Comparison of ENCODE assay signal across 16 cellular contexts in genomic region chr1:43299101-43299500, GRCh38. TPM values are rescaled to one million over a fixed set of nuclear protein-coding genes. Genes with fewer than 3 reads are reported as not detected.
DNase-seq lines count a peak whose midpoint lies in the region; ATAC-seq and TF ChIP-seq lines count a peak whose summit lies in the region.
"Had no signal": no experiment of that assay in that cellular context is flagged by ENCODE, and none has a peak within 500 bp of the region (broad histone marks: within the 10 kb centered on the region; RNA-seq: fewer than 3 reads in every experiment).

No MANE protein-coding gene starts in this region.

- H3K4me1 ChIP-seq in heart right ventricle (peaks cover 11 to 80% (median 42%) of the 10 kb centered on the region in 9 donors), esophagus muscularis mucosa (peaks cover 44 to 54% (median 52%) of the 10 kb centered on the region in 4 donors), prostate gland (replicated peaks) (peaks cover 9% of the 10 kb centered on the region), upper lobe of right lung (peaks cover 37% of the 10 kb centered on the region)

- H3K27me3 ChIP-seq in heart right ventricle (no peaks in the 10 kb centered on the region), esophagus muscularis mucosa (no peaks in the 10 kb centered on the region), prostate gland (replicated peaks; ENCODE audit: insufficient read depth) (no peaks in the 10 kb centered on the region), upper lobe of right lung (no peaks in the 10 kb centered on the region)

- no peak overlapping the region for H3K4me3 ChIP-seq in heart right ventricle
- no peak overlapping the region for H3K4me3 ChIP-seq in esophagus muscularis mucosa
- H3K4me3 ChIP-seq in prostate gland = no peak overlapping the region
- H3K4me3 ChIP-seq in upper lobe of right lung = no peak overlapping the region

- DNase-seq in heart right ventricle (no peak), left ventricle myocardium superior (no peak), esophagus muscularis mucosa (ENCODE audit: extremely low spot score) (no peak), prostate gland (ENCODE audit: low spot score) (no peak), upper lobe of right lung (no peak)
- DNase-seq: H9, Karpas-422, NCI-H1105 treated with DMSO at 0.1 percent for 48 hours, NCI-H187, NCI-H446 treated with DMSO at 0.1 percent for 48 hours, NCI-H748 treated with DMSO at 0.1 percent for 48 hours had no signal

- H3K9me3 ChIP-seq in heart right ventricle (no peaks in the 10 kb centered on the region), esophagus muscularis mucosa (no peaks in the 10 kb centered on the region), prostate gland (no peaks in the 10 kb centered on the region), upper lobe of right lung (no peaks in the 10 kb centered on the region)

- peak overlapping the region in 8 of 10 donors; percentile 3 to 94 (median 86) for H3K27ac ChIP-seq in heart right ventricle
- H3K27ac ChIP-seq in esophagus muscularis mucosa (replicated peaks in 1 of 4) = peak overlapping the region; percentile 45 to 59 (median 56)
- peak overlapping the region; percentile 26 to 57 for H3K27ac ChIP-seq in prostate gland
- H3K27ac ChIP-seq in upper lobe of right lung = peak overlapping the region; percentile 51
- H3K27ac ChIP-seq: C4-2B had no signal

- intact Hi-C loops in heart right ventricle (cut with DNase I) (loop anchor here in 3 of 10 donors (5.0 kb wide), 3 partner anchors 48 to 62 kb away; partner anchors contain the start of gene CDC20 (in 1 of the 3)), left ventricle myocardium superior (cut with micrococcal nuclease) (no loop called here), esophagus muscularis mucosa (cut with DNase I) (no loop called here), prostate gland (cut with DNase I) (no loop called here), upper lobe of right lung (cut with DNase I) (no loop called here)

- TF ChIP-seq CTCF in heart right ventricle (IDR thresholded peaks at IDR 0.05) (no peak), esophagus muscularis mucosa (IDR thresholded peaks at IDR 0.05) (no peak), prostate gland (IDR thresholded peaks at IDR 0.05) (no peak), upper lobe of right lung (IDR thresholded peaks at IDR 0.05) (no peak)

- ATAC-seq in heart right ventricle = no peak
- ATAC-seq in left ventricle myocardium superior = no peak
- no peak for ATAC-seq in upper lobe of right lung
- no peak for ATAC-seq in GM18511 (IDR thresholded peaks at IDR 0.05; ENCODE audit: unreplicated experiment)
- ATAC-seq in GM21737 (IDR thresholded peaks at IDR 0.05; ENCODE audit: unreplicated experiment) = no peak
- ATAC-seq in HG02973 (IDR thresholded peaks at IDR 0.05; ENCODE audit: unreplicated experiment) = no peak

- TF ChIP-seq EP300 in esophagus muscularis mucosa (IDR thresholded peaks at IDR 0.05) = no peak

- no peak for TF ChIP-seq POLR2A in esophagus muscularis mucosa (IDR thresholded peaks at IDR 0.05; ENCODE audit: low read depth)
- no peak for TF ChIP-seq POLR2A in prostate gland (IDR thresholded peaks at IDR 0.05)

- no peaks in the 10 kb centered on the region for H3K36me3 ChIP-seq in heart right ventricle
- H3K36me3 ChIP-seq in esophagus muscularis mucosa = no peaks in the 10 kb centered on the region
- no peaks in the 10 kb centered on the region for H3K36me3 ChIP-seq in prostate gland
- no peaks in the 10 kb centered on the region for H3K36me3 ChIP-seq in upper lobe of right lung

RNA-seq across cellular contexts. Expression of gene TIE1, which starts 1.7 kb away (rescaled TPM):
- 10 to 100 TPM; 19.9 to 55.8 (median 28.4) TPM for total RNA-seq in heart right ventricle
- polyA plus RNA-seq in heart right ventricle = 10 to 100 TPM; 38.7 to 43.7 TPM
- 21.9 TPM for total RNA-seq in left ventricle myocardium superior
- 10 to 100 TPM; 16.2 to 51.1 (median 32.6) TPM for total RNA-seq in esophagus muscularis mucosa
- total RNA-seq in prostate gland = 10 to 100 TPM; 18.7 to 21.7 TPM
- total RNA-seq in upper lobe of right lung = 59.4 TPM

RNA-seq across cellular contexts. Expression of gene C1orf210, which starts 13.7 kb away (rescaled TPM):
- total RNA-seq in heart right ventricle = not detected
- not detected for polyA plus RNA-seq in heart right ventricle
- total RNA-seq in left ventricle myocardium superior = not detected
- total RNA-seq in esophagus muscularis mucosa = not detected
- total RNA-seq in prostate gland = 10 to 100 TPM in 1 of 2 donors, 1 to 10 TPM in 1; 5.5 to 21.7 TPM
- total RNA-seq in upper lobe of right lung = 18.9 TPM
- total RNA-seq: A172 had no signal

RNA-seq across cellular contexts. Expression of gene TMEM125, which starts 29.3 kb away (rescaled TPM):
- total RNA-seq in heart right ventricle (under 1 TPM in 5 of 10 donors, not detected in 5; 0.15 to 0.37 (median 0.26) TPM), left ventricle myocardium superior (not detected), esophagus muscularis mucosa (under 1 TPM in 2 of 4 donors, not detected in 2; 0.26 to 0.40 TPM), prostate gland (10 to 100 TPM; 18.3 to 29.9 TPM), upper lobe of right lung (188 TPM)
- under 1 TPM in 1 of 2 donors, not detected in 1; 0.16 TPM for polyA plus RNA-seq in heart right ventricle
- total RNA-seq: A172 had no signal

RNA-seq across cellular contexts. Expression of gene MPL, which starts 38.5 kb away (rescaled TPM):
- total RNA-seq in heart right ventricle = 1 to 10 TPM in 1 of 10 donors, under 1 TPM in 9; 0.21 to 1.2 (median 0.42) TPM
- polyA plus RNA-seq in heart right ventricle = under 1 TPM; 0.03 to 0.22 TPM
- total RNA-seq in left ventricle myocardium superior = 0.40 TPM
- under 1 TPM in 2 of 4 donors, not detected in 2; 0.13 to 0.63 TPM for total RNA-seq in esophagus muscularis mucosa
- not detected for total RNA-seq in prostate gland
- 0.61 TPM for total RNA-seq in upper lobe of right lung
- total RNA-seq: A172, H9 had no signal

RNA-seq across cellular contexts. Expression of gene CDC20, which starts 59.7 kb away (rescaled TPM):
- total RNA-seq in heart right ventricle = 1 to 10 TPM in 6 of 10 donors, under 1 TPM in 4; 0.15 to 9.6 (median 1.5) TPM
- 1 to 10 TPM in 1 of 2 donors, under 1 TPM in 1; 0.49 to 1.2 TPM for polyA plus RNA-seq in heart right ventricle
- 1.3 TPM for total RNA-seq in left ventricle myocardium superior
- 1 to 10 TPM in 1 of 4 donors, under 1 TPM in 1, not detected in 2; 0.42 to 1.7 TPM for total RNA-seq in esophagus muscularis mucosa
- total RNA-seq in prostate gland = 10 to 100 TPM in 1 of 2 donors, 1 to 10 TPM in 1; 2.2 to 14.9 TPM
- 1.8 TPM for total RNA-seq in upper lobe of right lung

Comparison
In these comparisons a context has a peak if more than half of its experiments do, and no peak if none do; other contexts are left out.
1. RNA of gene TMEM125, which starts 29.3 kb away (total RNA-seq): 188 TPM in upper lobe of right lung (single experiment) and 18.3 to 29.9 TPM in prostate gland; 0.26 to 0.40 TPM in esophagus muscularis mucosa, 0.15 to 0.37 TPM in heart right ventricle and not detected in left ventricle myocardium superior (single experiment); every median in the first group is over 10 times any median in the second.
2. Peak in every context shown above with its lines, with median percentiles within 50 percentile points of each other: H3K27ac ChIP-seq.